ENCODE assay signal across 8 cellular contexts in genomic region chr2:64523667-64524603, GRCh38. TPM values are rescaled to one million over a fixed set of nuclear protein-coding genes. Genes with fewer than 3 reads are reported as not detected.
DNase-seq lines count a peak whose midpoint lies in the region; ATAC-seq and TF ChIP-seq lines count a peak whose summit lies in the region.

A gene with protein sequence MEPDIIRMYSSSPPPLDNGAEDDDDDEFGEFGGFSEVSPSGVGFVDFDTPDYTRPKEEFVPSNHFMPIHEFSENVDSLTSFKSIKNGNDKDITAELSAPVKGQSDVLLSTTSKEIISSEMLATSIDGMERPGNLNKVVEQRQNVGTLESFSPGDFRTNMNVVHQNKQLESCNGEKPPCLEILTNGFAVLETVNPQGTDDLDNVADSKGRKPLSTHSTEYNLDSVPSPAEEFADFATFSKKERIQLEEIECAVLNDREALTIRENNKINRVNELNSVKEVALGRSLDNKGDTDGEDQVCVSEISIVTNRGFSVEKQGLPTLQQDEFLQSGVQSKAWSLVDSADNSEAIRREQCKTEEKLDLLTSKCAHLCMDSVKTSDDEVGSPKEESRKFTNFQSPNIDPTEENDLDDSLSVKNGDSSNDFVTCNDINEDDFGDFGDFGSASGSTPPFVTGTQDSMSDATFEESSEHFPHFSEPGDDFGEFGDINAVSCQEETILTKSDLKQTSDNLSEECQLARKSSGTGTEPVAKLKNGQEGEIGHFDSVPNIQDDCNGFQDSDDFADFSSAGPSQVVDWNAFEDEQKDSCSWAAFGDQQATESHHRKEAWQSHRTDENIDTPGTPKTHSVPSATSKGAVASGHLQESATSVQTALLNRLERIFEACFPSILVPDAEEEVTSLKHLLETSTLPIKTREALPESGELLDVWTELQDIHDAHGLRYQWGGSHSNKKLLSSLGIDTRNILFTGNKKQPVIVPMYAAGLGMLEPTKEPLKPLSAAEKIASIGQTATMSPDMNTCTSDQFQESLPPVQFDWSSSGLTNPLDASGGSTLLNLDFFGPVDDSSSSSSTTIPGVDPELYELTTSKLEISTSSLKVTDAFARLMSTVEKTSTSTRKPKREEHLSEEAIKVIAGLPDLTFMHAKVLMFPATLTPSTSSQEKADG (plus strand): TSS chr2:64524328. CDS start chr2:64551475, 27,147 bp downstream.

- H3K4me1 Mint-ChIP-seq in activated CD4-positive, alpha-beta T cell treated with anti-CD3 and anti-CD28 coated beads, Interleukin-2, amount 10 ng/mL, durations not matched to agents 24 days and 14 days = peaks cover 40% of the 10 kb centered on the region

- H3K27me3 Mint-ChIP-seq in activated CD4-positive, alpha-beta T cell treated with anti-CD3 and anti-CD28 coated beads, Interleukin-2, amount 10 ng/mL, durations not matched to agents 24 days and 14 days = peaks cover 8% of the 10 kb centered on the region

- no peaks in the 10 kb centered on the region for H3K9me3 Mint-ChIP-seq in activated CD4-positive, alpha-beta T cell treated with anti-CD3 and anti-CD28 coated beads, Interleukin-2, amount 10 ng/mL, durations not matched to agents 24 days and 14 days

- H3K4me3 Mint-ChIP-seq in activated CD4-positive, alpha-beta T cell treated with anti-CD3 and anti-CD28 coated beads, Interleukin-2, amount 10 ng/mL, durations not matched to agents 24 days and 14 days = peak within 1 kb of the TSS; percentile 97

- peak; percentile 96 for DNase-seq in BE2C
- peak; percentile 83 for DNase-seq in GM19240 (ENCODE audit: insufficient read length, low spot score)
- DNase-seq in NCI-H526 treated with DMSO at 0.1 percent for 48 hours (lab: John Stamatoyannopoulos, UW) = peak; percentile 96
- peak; percentile 100 for DNase-seq in activated CD4-positive, alpha-beta T cell treated with anti-CD3 and anti-CD28 coated beads, Interleukin-2, amount 10 ng/mL, durations not matched to agents 24 days and 14 days
- peak; percentile 99 for DNase-seq in coronary artery (ENCODE audit: low spot score)
- DNase-seq in left colon = peak; percentile 98 to 100
- peak; percentile 100 for DNase-seq in stimulated activated CD4-positive, alpha-beta T cell treated with anti-CD3 and anti-CD28 coated beads, Interleukin-1b, Interleukin-23, amount 100 ng/mL, for 48 hours

- peak within 1 kb of the TSS; percentile 94 to 95 for H3K27ac ChIP-seq in coronary artery

- peak within 1 kb of the TSS; percentile 100 for H3K27ac Mint-ChIP-seq in activated CD4-positive, alpha-beta T cell treated with anti-CD3 and anti-CD28 coated beads, Interleukin-2, amount 10 ng/mL, durations not matched to agents 24 days and 14 days

- no peaks in the 10 kb centered on the region for H3K4me1 ChIP-seq in BE2C

- no peaks in the 10 kb centered on the region for H3K27me3 ChIP-seq in BE2C

- H3K36me3 ChIP-seq in BE2C = no peaks in the 10 kb centered on the region

- peaks cover 23% of the 10 kb centered on the region for H3K36me3 Mint-ChIP-seq in activated CD4-positive, alpha-beta T cell treated with anti-CD3 and anti-CD28 coated beads, Interleukin-2, amount 10 ng/mL, durations not matched to agents 24 days and 14 days (ENCODE audit: low read depth)

- no peak for TF ChIP-seq CTCF in BE2C (IDR thresholded peaks at IDR 0.05; ENCODE audit: low read depth, low read length)
- TF ChIP-seq CTCF in coronary artery (IDR thresholded peaks at IDR 0.05) = no peak

- intact Hi-C loops in activated CD4-positive, alpha-beta T cell treated with anti-CD3 and anti-CD28 coated beads, Interleukin-2, amount 10 ng/mL, durations not matched to agents 24 days and 14 days (cut with micrococcal nuclease) = loop anchor here (1.0 to 10.0 kb wide), 17 partner anchors 16 to 701 kb away; partner anchors contain the start of genes ACTR2, CEP68, PELI1 and RAB1A
- intact Hi-C loops in left colon (cut with DNase I, micrococcal nuclease) = loop anchor here in 1 of 2 donors (10.0 kb wide), 1 partner anchor 341 kb away; no protein-coding TSS in a partner anchor

- H3K4me3 ChIP-seq in BE2C (ENCODE audit: low read depth, low read length) (peak within 1 kb of the TSS; percentile 77), coronary artery (peak within 1 kb of the TSS; percentile 90)

- ATAC-seq in HG03460 (IDR thresholded peaks at IDR 0.05; ENCODE audit: unreplicated experiment) (peak; percentile 81), left colon (peak; percentile 96)

- H3K9me3 ChIP-seq in BE2C = no peaks in the 10 kb centered on the region

RNA-seq across cellular contexts. Expression of the gene that starts here (rescaled TPM):
- polyA plus RNA-seq in BE2C (2012; ENCODE audit: insufficient read depth, insufficient read length, low read depth) = 13.8 TPM
- total RNA-seq in activated CD4-positive, alpha-beta T cell treated with anti-CD3 and anti-CD28 coated beads, Interleukin-2, amount 10 ng/mL, durations not matched to agents 24 days and 14 days = 39.1 and 39.6 TPM in 2 replicates
- total RNA-seq in left colon = 10 to 100 TPM; 57.9 to 59.7 TPM

Comparison
In these comparisons a context has a peak if more than half of its experiments do, and no peak if none do; other contexts are left out.
1. Peak in every context shown above with its lines: DNase-seq, ATAC-seq, H3K4me3 ChIP-seq and H3K27ac ChIP-seq.